In the genomic region with DNA sequence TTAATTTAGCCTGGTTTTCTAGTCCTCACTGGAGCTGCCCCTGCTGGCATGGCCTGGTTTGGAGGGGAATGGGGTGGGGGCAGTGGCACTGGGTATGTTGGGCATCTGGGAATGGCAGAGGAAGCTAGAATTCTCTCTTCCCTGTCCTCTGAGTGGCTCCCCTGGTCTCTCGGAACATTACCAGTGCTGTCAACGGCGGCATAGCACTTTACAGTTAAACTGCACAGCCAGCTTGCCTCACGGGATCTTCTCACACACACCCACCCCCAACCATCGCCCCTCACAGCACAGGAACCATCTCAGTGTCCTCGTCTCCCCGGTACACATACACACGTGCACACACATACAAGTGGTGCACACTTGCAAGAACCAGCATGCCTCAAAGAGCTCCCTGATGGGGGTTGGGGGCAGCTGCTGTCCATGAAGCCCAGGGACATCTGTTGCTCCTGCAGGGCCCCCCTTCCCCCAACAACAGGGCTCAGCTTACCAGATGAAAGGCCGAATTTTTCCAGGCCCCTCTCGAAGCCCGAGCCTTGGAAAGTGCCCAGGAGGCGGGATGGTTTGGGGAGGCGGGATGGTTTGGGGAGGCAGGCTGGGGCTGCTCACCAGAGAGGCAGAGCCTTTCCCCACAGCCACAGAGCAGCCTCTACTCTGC, we compare ENCODE assay signal across 13 cellular contexts. TPM values are rescaled to one million over a fixed set of nuclear protein-coding genes. Genes with fewer than 3 reads are reported as not detected.
DNase-seq lines count a peak whose midpoint lies in the region; ATAC-seq lines count a peak whose summit lies in the region.
"Had no signal": no experiment of that assay in that cellular context is flagged by ENCODE, and none has a peak within 500 bp of the region (broad histone marks: within the 10 kb centered on the region; RNA-seq: fewer than 3 reads in every experiment).

No MANE protein-coding gene starts in this region.

- H3K4me3 Mint-ChIP-seq in activated naive CD4-positive, alpha-beta T cell treated with anti-CD3 and anti-CD28 coated beads, Interleukin-2, amount 10 ng/mL, durations not matched to agents 7 days and 5 days: no peak overlapping the region
- H3K4me3 Mint-ChIP-seq: activated CD4-positive, alpha-beta T cell treated with anti-CD3 and anti-CD28 coated beads, Interleukin-2, amount 10 ng/mL, durations not matched to agents 7 days and 5 days had no signal

- DNase-seq in left ventricle myocardium superior: peak; percentile 5
- no peak for DNase-seq in Right ventricle myocardium inferior (ENCODE audit: missing footprints)
- DNase-seq in head of caudate nucleus: peak; percentile 47 to 89 (median 73)
- DNase-seq in putamen (ENCODE audit: low spot score): peak; percentile 76
- DNase-seq in activated naive CD4-positive, alpha-beta T cell treated with anti-CD3 and anti-CD28 coated beads, Interleukin-2, amount 10 ng/mL, durations not matched to agents 7 days and 5 days: no peak
- DNase-seq in activated naive CD4-positive, alpha-beta T cell treated with Interleukin-2 at 50 U/mL for 16 hours: no peak
- DNase-seq in NCI-H2227 treated with DMSO at 0.1 percent for 48 hours (lab: John Stamatoyannopoulos, UW): no peak
- DNase-seq: activated CD4-positive, alpha-beta T cell treated with anti-CD3 and anti-CD28 coated beads, Interleukin-2, amount 10 ng/mL, durations not matched to agents 7 days and 5 days; effector memory CD4-positive, alpha-beta T cell; NCI-H748 treated with DMSO at 0.1 percent for 48 hours had no signal

- intact Hi-C loops in left ventricle myocardium superior (cut with micrococcal nuclease) (no loop called here), Right ventricle myocardium inferior (cut with DNase I) (no loop called here), head of caudate nucleus (cut with DNase I) (no loop called here)

- peaks cover 12% of the 10 kb centered on the region for H3K9me3 Mint-ChIP-seq in activated naive CD4-positive, alpha-beta T cell treated with anti-CD3 and anti-CD28 coated beads, Interleukin-2, amount 10 ng/mL, durations not matched to agents 7 days and 5 days

- CTCF ChIA-PET in activated naive CD4-positive, alpha-beta T cell treated with anti-CD3 and anti-CD28 coated beads, Interleukin-2, amount 10 ng/mL, durations not matched to agents 7 days and 5 days (lab: Charles Lee): interaction anchor here (1.2 kb wide), 1 partner anchor 84 kb away, joined by 3 read pairs; no protein-coding TSS in a partner anchor

- H3K27me3 Mint-ChIP-seq in activated naive CD4-positive, alpha-beta T cell treated with anti-CD3 and anti-CD28 coated beads, Interleukin-2, amount 10 ng/mL, durations not matched to agents 7 days and 5 days: no peaks in the 10 kb centered on the region
- H3K27me3 Mint-ChIP-seq: activated CD4-positive, alpha-beta T cell treated with anti-CD3 and anti-CD28 coated beads, Interleukin-2, amount 10 ng/mL, durations not matched to agents 7 days and 5 days had no signal

- H3K36me3 Mint-ChIP-seq in activated naive CD4-positive, alpha-beta T cell treated with anti-CD3 and anti-CD28 coated beads, Interleukin-2, amount 10 ng/mL, durations not matched to agents 7 days and 5 days: peaks cover 5% of the 10 kb centered on the region

- H3K27ac Mint-ChIP-seq in activated naive CD4-positive, alpha-beta T cell treated with anti-CD3 and anti-CD28 coated beads, Interleukin-2, amount 10 ng/mL, durations not matched to agents 7 days and 5 days: no peak overlapping the region
- H3K27ac Mint-ChIP-seq: activated CD4-positive, alpha-beta T cell treated with anti-CD3 and anti-CD28 coated beads, Interleukin-2, amount 10 ng/mL, durations not matched to agents 7 days and 5 days had no signal

- ATAC-seq in left ventricle myocardium superior (no peak), Right ventricle myocardium inferior (no peak), HG02588 (IDR thresholded peaks at IDR 0.05; ENCODE audit: unreplicated experiment) (no peak)
- ATAC-seq: K562 had no signal

- H3K4me1 Mint-ChIP-seq in activated naive CD4-positive, alpha-beta T cell treated with anti-CD3 and anti-CD28 coated beads, Interleukin-2, amount 10 ng/mL, durations not matched to agents 7 days and 5 days: peaks cover 3% of the 10 kb centered on the region
- H3K4me1 Mint-ChIP-seq: activated CD4-positive, alpha-beta T cell treated with anti-CD3 and anti-CD28 coated beads, Interleukin-2, amount 10 ng/mL, durations not matched to agents 7 days and 5 days had no signal

RNA-seq across cellular contexts. Expression of gene TSPAN15, which starts 41.0 kb away (rescaled TPM):
- total RNA-seq in left ventricle myocardium superior (8.3 TPM), Right ventricle myocardium inferior (11.8 TPM)
- total RNA-seq: H4 had no signal

Comparison
In these comparisons a context has a peak if more than half of its experiments do, and no peak if none do; other contexts are left out.
1. DNase-seq: peak in left ventricle myocardium superior (single experiment), head of caudate nucleus (42 of 42) and putamen (single experiment); none in Right ventricle myocardium inferior (single experiment), activated naive CD4-positive, alpha-beta T cell treated with anti-CD3 and anti-CD28 coated beads, Interleukin-2, amount 10 ng/mL, durations not matched to agents 7 days and 5 days (single experiment), activated naive CD4-positive, alpha-beta T cell treated with Interleukin-2 at 50 U/mL for 16 hours (single experiment) and NCI-H2227 treated with DMSO at 0.1 percent for 48 hours (single experiment).